In the genomic region with DNA sequence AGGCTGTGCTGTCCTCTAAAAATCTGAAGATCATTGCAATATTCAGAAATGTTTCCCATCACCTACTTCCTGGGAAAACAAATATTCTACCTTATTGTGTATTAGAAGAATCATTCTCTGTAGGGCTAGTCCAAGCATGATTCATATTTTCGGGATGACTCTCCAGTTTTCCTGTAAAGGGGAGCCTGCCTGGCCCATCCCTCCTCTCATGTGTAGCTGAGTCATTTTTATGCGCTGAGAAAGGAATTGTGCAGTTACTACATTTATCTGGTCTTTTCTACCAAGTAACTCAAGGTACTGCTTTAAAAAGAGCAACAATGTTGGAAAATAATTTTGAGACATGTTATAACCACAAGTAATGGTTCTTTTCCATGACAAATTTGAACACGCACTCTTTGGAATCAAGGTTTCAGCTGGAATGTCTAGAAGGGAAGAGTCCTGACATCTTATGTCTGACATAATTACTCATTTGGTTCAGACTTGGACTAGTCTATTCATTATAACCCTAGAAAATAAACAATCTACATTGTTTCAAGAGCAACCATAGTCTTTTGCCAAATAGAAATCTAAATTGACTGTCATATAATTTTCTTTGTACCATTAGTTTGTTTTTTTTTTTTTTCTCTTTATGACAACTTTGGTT, we compare ENCODE assay signal across 19 cellular contexts. TPM values are rescaled to one million over a fixed set of nuclear protein-coding genes. Genes with fewer than 3 reads are reported as not detected.
A peak's percentile ranks its signal among the peaks of the same experiment; 100 is the strongest.
DNase-seq lines count a peak whose midpoint lies in the region; ATAC-seq and TF ChIP-seq lines count a peak whose summit lies in the region.
"Had no signal": no experiment of that assay in that cellular context is flagged by ENCODE, and none has a peak within 500 bp of the region (broad histone marks: within the 10 kb centered on the region; RNA-seq: fewer than 3 reads in every experiment).

No MANE protein-coding gene starts in this region.

- no peaks in the 10 kb centered on the region for H3F3A ChIP-seq in PC-9 (ENCODE audit: insufficient read depth, low read depth)

- intact Hi-C loops in Calu3 (cut with micrococcal nuclease; ENCODE audit: unreplicated experiment): loop anchor here (5.0 kb wide), 1 partner anchor 33 kb away; no protein-coding TSS in a partner anchor
- intact Hi-C loops in PC-9 (cut with micrococcal nuclease; ENCODE audit: unreplicated experiment): loop anchor here (1.0 to 5.0 kb wide), 2 partner anchors 38 to 59 kb away; no protein-coding TSS in a partner anchor
- intact Hi-C loops in left lung (cut with DNase I): no loop called here

- no peaks in the 10 kb centered on the region for H3K36me3 ChIP-seq in PC-9 (ENCODE audit: low read depth)
- no peaks in the 10 kb centered on the region for H3K36me3 ChIP-seq in left lung
- H3K36me3 ChIP-seq in SJCRH30: no peaks in the 10 kb centered on the region

- H3K9me3 ChIP-seq in PC-9 (ENCODE audit: insufficient read depth, low read depth) (no peaks in the 10 kb centered on the region), left lung (no peaks in the 10 kb centered on the region), SJCRH30 (replicated peaks) (no peaks in the 10 kb centered on the region)

- POLR2A ChIA-PET in PC-9 (lab: Charles Lee; ENCODE audit: unreplicated experiment): interaction anchor here (0.6 kb wide), 2 partner anchors 23 to 185 kb away, joined by 3 to 4 read pairs; no protein-coding TSS in a partner anchor

- no peaks in the 10 kb centered on the region for H3K9me2 ChIP-seq in PC-9 (ENCODE audit: insufficient read depth)

- H2AFZ ChIP-seq in PC-9: no peak overlapping the region

- H3K4me3 Mint-ChIP-seq in Calu3 (ENCODE audit: low read depth, unreplicated experiment): no peak overlapping the region
- H3K4me3 Mint-ChIP-seq in activated naive CD8-positive, alpha-beta T cell treated with anti-CD3 and anti-CD28 coated beads, Interleukin-2, amount 50 U/mL, for 24 hours: no peak overlapping the region
- H3K4me3 Mint-ChIP-seq: activated T-helper 1 cell treated with anti-CD3 and anti-CD28 coated beads, Interleukin-12 subunit alpha, Interleukin-12 subunit beta, Interleukin-2, Interleukin-4 antibody, amounts not matched to agents 30 ng/mL and 10 ng/mL and 1 ng/mL, durations not matched to agents 14 hours and 24 hours and 36 hours; H9; IgD-negative memory B cell; stimulated activated naive B cell treated with anti-CD40 and anti-IgM and Interleukin-4, amounts not matched to agents 10 μg/mL and 1 μg/mL and 100 μg/mL, for 72 hours had no signal

- BruUV-seq in Calu3 (replicated peaks; lab: Mats Ljungman, UMichigan) (no TSS peak), PC-9 (replicated peaks; lab: Mats Ljungman, UMichigan) (no TSS peak)

- TF ChIP-seq CTCF in Calu3 (IDR thresholded peaks at IDR 0.05; ENCODE audit: unreplicated experiment) (no peak), PC-9 (conservative IDR thresholded peaks at IDR 0.05) (no peak), cardiac fibroblast (IDR thresholded peaks at IDR 0.05; ENCODE audit: low read depth, low read length) (no peak), left lung (IDR thresholded peaks at IDR 0.05) (no peak)

- no peaks in the 10 kb centered on the region for H3K36me3 Mint-ChIP-seq in Calu3 (ENCODE audit: insufficient read depth, unreplicated experiment)
- H3K36me3 Mint-ChIP-seq in activated naive CD8-positive, alpha-beta T cell treated with anti-CD3 and anti-CD28 coated beads, Interleukin-2, amount 50 U/mL, for 24 hours (ENCODE audit: low read depth): no peaks in the 10 kb centered on the region
- H3K36me3 Mint-ChIP-seq: IgD-negative memory B cell; stimulated activated naive B cell treated with anti-CD40 and anti-IgM and Interleukin-4, amounts not matched to agents 10 μg/mL and 1 μg/mL and 100 μg/mL, for 72 hours had no signal

- H3K79me2 ChIP-seq in PC-9 (ENCODE audit: low read depth): no peaks in the 10 kb centered on the region

- no peaks in the 10 kb centered on the region; the same call in 1 of the 2 replicates for H3K4me1 ChIP-seq in PC-9 (replicated peaks; ENCODE audit: insufficient read depth)
- H3K4me1 ChIP-seq in left lung: no peaks in the 10 kb centered on the region
- no peaks in the 10 kb centered on the region for H3K4me1 ChIP-seq in SJCRH30

- peaks cover 14% of the 10 kb centered on the region for H3K4me1 Mint-ChIP-seq in Calu3 (ENCODE audit: low read depth, unreplicated experiment)
- no peaks in the 10 kb centered on the region for H3K4me1 Mint-ChIP-seq in activated naive CD8-positive, alpha-beta T cell treated with anti-CD3 and anti-CD28 coated beads, Interleukin-2, amount 50 U/mL, for 24 hours
- H3K4me1 Mint-ChIP-seq: IgD-negative memory B cell; stimulated activated naive B cell treated with anti-CD40 and anti-IgM and Interleukin-4, amounts not matched to agents 10 μg/mL and 1 μg/mL and 100 μg/mL, for 72 hours had no signal

- H3K4me3 ChIP-seq in PC-9: no peak overlapping the region
- H3K4me3 ChIP-seq in cardiac fibroblast (replicated peaks in 1 of 2; ENCODE audit: low read depth in 2 of 2, low read length in 2 of 2): no peak overlapping the region
- no peak overlapping the region for H3K4me3 ChIP-seq in left lung
- H3K4me3 ChIP-seq in SJCRH30: no peak overlapping the region

- peak overlapping the region; percentile 80 for H3K27ac ChIP-seq in PC-9
- no peak overlapping the region for H3K27ac ChIP-seq in left lung
- H3K27ac ChIP-seq in SJCRH30: no peak overlapping the region

- ATAC-seq in left lung (peak; percentile 69), HG03039 (IDR thresholded peaks at IDR 0.05; ENCODE audit: unreplicated experiment) (no peak), HG03045 (IDR thresholded peaks at IDR 0.05; ENCODE audit: unreplicated experiment) (no peak)
- ATAC-seq in activated naive CD8-positive, alpha-beta T cell treated with anti-CD3 and anti-CD28 coated beads, Interleukin-2, amount 50 U/mL, for 24 hours: no peak
- ATAC-seq: stimulated activated naive B cell treated with anti-CD40 and anti-IgM and Interleukin-4, amounts not matched to agents 10 μg/mL and 1 μg/mL and 100 μg/mL, for 72 hours had no signal

- H3K27ac Mint-ChIP-seq in Calu3 (ENCODE audit: unreplicated experiment): peak overlapping the region; percentile 72
- no peak overlapping the region for H3K27ac Mint-ChIP-seq in activated naive CD8-positive, alpha-beta T cell treated with anti-CD3 and anti-CD28 coated beads, Interleukin-2, amount 50 U/mL, for 24 hours
- H3K27ac Mint-ChIP-seq: activated T-helper 1 cell treated with anti-CD3 and anti-CD28 coated beads, Interleukin-12 subunit alpha, Interleukin-12 subunit beta, Interleukin-2, Interleukin-4 antibody, amounts not matched to agents 30 ng/mL and 10 ng/mL and 1 ng/mL, durations not matched to agents 14 hours and 24 hours and 36 hours; H9; IgD-negative memory B cell; stimulated activated naive B cell treated with anti-CD40 and anti-IgM and Interleukin-4, amounts not matched to agents 10 μg/mL and 1 μg/mL and 100 μg/mL, for 72 hours had no signal

- no peak overlapping the region for H3K4me2 ChIP-seq in PC-9

- CTCF ChIA-PET in Calu3 (lab: Charles Lee) (no interaction called here), PC-9 (lab: Charles Lee) (interaction anchor here (0.7 kb wide), 1 partner anchor 47 kb away, joined by 3 read pairs; no protein-coding TSS in a partner anchor)

- no peaks in the 10 kb centered on the region for H4K20me1 ChIP-seq in PC-9 (ENCODE audit: insufficient read depth)

- H3K27me3 Mint-ChIP-seq in Calu3 (ENCODE audit: unreplicated experiment): no peaks in the 10 kb centered on the region
- no peaks in the 10 kb centered on the region for H3K27me3 Mint-ChIP-seq in activated naive CD8-positive, alpha-beta T cell treated with anti-CD3 and anti-CD28 coated beads, Interleukin-2, amount 50 U/mL, for 24 hours
- H3K27me3 Mint-ChIP-seq: IgD-negative memory B cell; stimulated activated naive B cell treated with anti-CD40 and anti-IgM and Interleukin-4, amounts not matched to agents 10 μg/mL and 1 μg/mL and 100 μg/mL, for 72 hours had no signal

- H3K9me3 Mint-ChIP-seq in Calu3 (ENCODE audit: low read depth, unreplicated experiment): no peaks in the 10 kb centered on the region
- H3K9me3 Mint-ChIP-seq in activated naive CD8-positive, alpha-beta T cell treated with anti-CD3 and anti-CD28 coated beads, Interleukin-2, amount 50 U/mL, for 24 hours: no peaks in the 10 kb centered on the region
- H3K9me3 Mint-ChIP-seq: activated T-helper 1 cell treated with anti-CD3 and anti-CD28 coated beads, Interleukin-12 subunit alpha, Interleukin-12 subunit beta, Interleukin-2, Interleukin-4 antibody, amounts not matched to agents 30 ng/mL and 10 ng/mL and 1 ng/mL, durations not matched to agents 14 hours and 24 hours and 36 hours; H9; stimulated activated naive B cell treated with anti-CD40 and anti-IgM and Interleukin-4, amounts not matched to agents 10 μg/mL and 1 μg/mL and 100 μg/mL, for 72 hours had no signal

- H3K27me3 ChIP-seq in PC-9 (ENCODE audit: insufficient read depth, low read depth) (no peaks in the 10 kb centered on the region), left lung (no peaks in the 10 kb centered on the region), SJCRH30 (no peaks in the 10 kb centered on the region)

- DNase-seq in Calu3 (peak; percentile 21), PC-9 (peak; percentile 49 to 73), cardiac fibroblast (ENCODE audit: low read depth in 2 of 2) (peak; percentile 67 to 77), left lung (no peak), SJCRH30 (no peak)
- no peak for DNase-seq in activated naive CD8-positive, alpha-beta T cell treated with anti-CD3 and anti-CD28 coated beads, Interleukin-2, amount 50 U/mL, for 24 hours
- DNase-seq: activated CD4-positive, alpha-beta T cell treated with anti-CD3 and anti-CD28 coated beads for 4 hours; DND-41; H9; NCI-H1694; stimulated activated CD4-positive, alpha-beta T cell treated with anti-CD3 and anti-CD28 coated beads, Interleukin-2, amount 100 ng/mL, for 48 hours; stimulated activated naive B cell treated with anti-CD40 and anti-IgM and Interleukin-4, amounts not matched to agents 10 μg/mL and 1 μg/mL and 100 μg/mL, for 72 hours had no signal

RNA-seq across cellular contexts. Expression of a gene that starts 6.6 kb away (rescaled TPM):
- total RNA-seq in Calu3 (2022) (1.2 and 1.8 TPM in 2 replicates), PC-9 (2021) (0.10 and 0.13 TPM in 2 replicates), left lung (not detected)
- not detected in 2 replicates for total RNA-seq in SJCRH30 (2014; rRNA removed; shearing (Covaris generic))
- total RNA-seq: activated T-helper 1 cell treated with anti-CD3 and anti-CD28 coated beads, Interleukin-12 subunit alpha, Interleukin-12 subunit beta, Interleukin-2, Interleukin-4 antibody, amounts not matched to agents 30 ng/mL and 10 ng/mL and 1 ng/mL, durations not matched to agents 14 hours and 24 hours and 36 hours; cardiac septum; mononuclear cell; posterior vena cava had no signal

RNA-seq across cellular contexts. Expression of a gene that starts 43.8 kb away (rescaled TPM):
- total RNA-seq in Calu3 (2022): 194 and 196 TPM in 2 replicates
- 66.0 and 90.1 TPM in 2 replicates for total RNA-seq in PC-9 (2021)
- total RNA-seq in left lung: 10 to 100 TPM; 39.4 to 66.0 TPM
- 4.8 and 4.9 TPM in 2 replicates for total RNA-seq in SJCRH30 (2014; rRNA removed; shearing (Covaris generic))

Comparison
In these comparisons a context has a peak if more than half of its experiments do, and no peak if none do; other contexts are left out.
1. DNase-seq: peak in Calu3 (single experiment), PC-9 (2 of 2) and cardiac fibroblast (2 of 2); none in left lung (0 of 2), activated naive CD8-positive, alpha-beta T cell treated with anti-CD3 and anti-CD28 coated beads, Interleukin-2, amount 50 U/mL, for 24 hours (single experiment) and SJCRH30 (0 of 2).
2. intact Hi-C loops: an anchor here in Calu3 (5.0 kb wide) and PC-9 (1.0 to 5.0 kb wide); none called in left lung.